In the genomic region with DNA sequence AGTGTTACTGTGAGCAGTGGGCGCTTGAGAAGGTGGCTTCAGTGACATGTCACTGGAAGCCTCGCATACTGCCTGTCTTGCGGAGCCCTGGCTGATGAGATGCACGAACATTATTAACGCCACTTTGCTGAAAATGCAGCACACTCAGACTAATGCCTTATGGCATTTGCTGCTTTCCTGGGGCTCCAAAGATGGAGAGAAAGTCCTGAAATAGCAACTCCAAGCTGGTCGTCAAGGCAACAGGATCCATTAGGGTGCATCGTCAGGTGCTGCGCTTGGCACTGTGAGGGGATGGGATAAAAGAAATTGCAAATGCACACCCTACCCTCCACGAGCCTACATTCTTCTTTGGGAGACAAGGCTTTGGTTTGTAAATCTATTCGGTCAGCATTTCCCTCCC, we compare ENCODE assay signal across 20 cellular contexts.
"Had no signal": no experiment of that assay in that cellular context is flagged by ENCODE, and none has a peak within 500 bp of the region (broad histone marks: within the 10 kb centered on the region; RNA-seq: fewer than 3 reads in every experiment).

No MANE protein-coding gene starts in this region.

- H3K4me3 Mint-ChIP-seq: immature natural killer cell; memory B cell; mesothelial cell of epicardium; nephron; stimulated activated memory B cell treated with anti-CD40 and anti-IgM and Interleukin-4, amounts not matched to agents 10 μg/mL and 1 μg/mL and 100 μg/mL, for 72 hours; stimulated activated naive CD8-positive, alpha-beta T cell treated with anti-CD3 and anti-CD28 coated beads, Interleukin-15, Interleukin-2, amounts not matched to agents 100 ng/mL and 50 ng/mL, for 24 hours had no signal

- H3K36me3 Mint-ChIP-seq: memory B cell; stimulated activated memory B cell treated with anti-CD40 and anti-IgM and Interleukin-4, amounts not matched to agents 10 μg/mL and 1 μg/mL and 100 μg/mL, for 72 hours had no signal

- H3K4me1 Mint-ChIP-seq: immature natural killer cell; memory B cell; mesothelial cell of epicardium; nephron; stimulated activated memory B cell treated with anti-CD40 and anti-IgM and Interleukin-4, amounts not matched to agents 10 μg/mL and 1 μg/mL and 100 μg/mL, for 72 hours had no signal

- FAIRE-seq: endometrium, keratinocyte had no signal

- H3K27me3 Mint-ChIP-seq: memory B cell; stimulated activated memory B cell treated with anti-CD40 and anti-IgM and Interleukin-4, amounts not matched to agents 10 μg/mL and 1 μg/mL and 100 μg/mL, for 72 hours; stimulated activated naive CD8-positive, alpha-beta T cell treated with anti-CD3 and anti-CD28 coated beads, Interleukin-15, Interleukin-2, amounts not matched to agents 100 ng/mL and 50 ng/mL, for 24 hours had no signal

- H3K27ac Mint-ChIP-seq: immature natural killer cell; memory B cell; mesothelial cell of epicardium; nephron; stimulated activated memory B cell treated with anti-CD40 and anti-IgM and Interleukin-4, amounts not matched to agents 10 μg/mL and 1 μg/mL and 100 μg/mL, for 72 hours; stimulated activated naive CD8-positive, alpha-beta T cell treated with anti-CD3 and anti-CD28 coated beads, Interleukin-15, Interleukin-2, amounts not matched to agents 100 ng/mL and 50 ng/mL, for 24 hours had no signal

- DNase-seq: effector memory CD4-positive, alpha-beta T cell; gastrocnemius medialis; immature natural killer cell; left lung; lower lobe of right lung; psoas muscle; spleen; stimulated activated CD4-positive, alpha-beta T cell treated with anti-CD3 and anti-CD28 coated beads, Interleukin-15, amount 100 ng/mL, for 24 hours; stimulated activated CD4-positive, alpha-beta T cell treated with anti-CD3 and anti-CD28 coated beads, Interleukin-1b, Interleukin-23, amount 100 ng/mL, for 48 hours; stimulated activated CD4-positive, alpha-beta T cell treated with anti-CD3 and anti-CD28 coated beads, Interleukin-4, amount 100 ng/mL, for 24 hours; tibial artery; upper lobe of left lung; uterus had no signal
